In genomic region chr5:154428208-154428607, GRCh38 we compare ENCODE assay signal across 32 cellular contexts. TPM values are rescaled to one million over a fixed set of nuclear protein-coding genes. Genes with fewer than 3 reads are reported as not detected.
"Had no signal": no experiment of that assay in that cellular context is flagged by ENCODE, and none has a peak within 500 bp of the region (broad histone marks: within the 10 kb centered on the region; RNA-seq: fewer than 3 reads in every experiment).

No MANE protein-coding gene starts in this region.

- FAIRE-seq: urothelium cell line had no signal

- H3K4me3 ChIP-seq: stomach, suprapubic skin, testis, thoracic aorta, thyroid gland, tibial artery, tibial nerve, transverse colon, upper lobe of left lung, upper lobe of right lung, uterus, vagina had no signal

- H3K36me3 ChIP-seq: thoracic aorta, thyroid gland, tibial artery, transverse colon, upper lobe of left lung, upper lobe of right lung, uterus, vagina had no signal

- DNase-seq: stimulated activated CD4-positive, alpha-beta T cell treated with anti-CD3 and anti-CD28 coated beads, Interleukin-2, amount 100 ng/mL, for 48 hours; stimulated activated CD4-positive, alpha-beta T cell treated with anti-CD3 and anti-CD28 coated beads, Interleukin-4, amount 100 ng/mL, for 1 hour; stimulated activated CD4-positive, alpha-beta T cell treated with anti-CD3 and anti-CD28 coated beads, Interleukin-4, amount 100 ng/mL, for 24 hours; stimulated activated CD4-positive, alpha-beta T cell treated with anti-CD3 and anti-CD28 coated beads, Interleukin-4, amount 100 ng/mL, for 4 hours; stimulated activated CD8-positive, alpha-beta memory T cell treated with anti-CD3 and anti-CD28 coated beads, Interleukin-4, amount 100 ng/mL, for 48 hours; stimulated activated naive B cell treated with anti-CD40 and anti-IgM and Interleukin-4, amounts not matched to agents 10 μg/mL and 1 μg/mL and 100 μg/mL, for 72 hours; stimulated activated naive CD4-positive, alpha-beta T cell; stimulated activated naive CD4-positive, alpha-beta T cell treated with Interleukin-2 at 50 U/mL for 16 hours; stimulated activated naive CD8-positive, alpha-beta T cell treated with anti-CD3 and anti-CD28 coated beads, Interleukin-15, amount 100 ng/mL, for 72 hours; stimulated activated naive CD8-positive, alpha-beta T cell treated with anti-CD3 and anti-CD28 coated beads, Interleukin-15, Interleukin-2, amounts not matched to agents 100 U/mL and 50 U/mL, for 24 hours; stomach; substantia nigra; testis; thyroid gland; tibial artery; transverse colon; trophoblast cell; upper lobe of left lung; upper lobe of right lung; uterus had no signal

- H3K27me3 Mint-ChIP-seq: stimulated activated memory B cell treated with anti-CD40 and anti-IgM and Interleukin-4, amounts not matched to agents 10 μg/mL and 1 μg/mL and 100 μg/mL, for 72 hours; stimulated activated naive B cell treated with anti-CD40 and anti-IgM and Interleukin-4, amounts not matched to agents 10 μg/mL and 1 μg/mL and 100 μg/mL, for 72 hours; stimulated activated naive CD8-positive, alpha-beta T cell treated with anti-CD3 and anti-CD28 coated beads, Interleukin-15, amount 100 ng/mL, for 72 hours; stimulated activated naive CD8-positive, alpha-beta T cell treated with anti-CD3 and anti-CD28 coated beads, Interleukin-15, Interleukin-2, amounts not matched to agents 100 ng/mL and 50 ng/mL, for 24 hours; type B pancreatic cell had no signal

- H3K9me3 Mint-ChIP-seq: stimulated activated effector memory CD8-positive, alpha-beta T cell treated with anti-CD3 and anti-CD28 coated beads, Interleukin-12 subunit alpha, Interleukin-12 subunit beta, amount 100 ng/mL, for 72 hours; stimulated activated naive CD8-positive, alpha-beta T cell treated with anti-CD3 and anti-CD28 coated beads, Interleukin-15, amount 100 ng/mL, for 72 hours; type B pancreatic cell had no signal

- H3K9me3 ChIP-seq: stomach, suprapubic skin, testis, thoracic aorta, thyroid gland, tibial artery, upper lobe of left lung, upper lobe of right lung, uterus, vagina had no signal

- ATAC-seq: stimulated activated effector memory CD8-positive, alpha-beta T cell treated with anti-CD3 and anti-CD28 coated beads, Interleukin-12 subunit alpha, Interleukin-12 subunit beta, amount 100 ng/mL, for 72 hours; stimulated activated memory B cell treated with anti-CD40 and anti-IgM and Interleukin-4, amounts not matched to agents 10 μg/mL and 1 μg/mL and 100 μg/mL, for 72 hours; stimulated activated naive B cell treated with anti-CD40 and anti-IgM and Interleukin-4, amounts not matched to agents 10 μg/mL and 1 μg/mL and 100 μg/mL, for 72 hours; stimulated activated naive CD8-positive, alpha-beta T cell treated with anti-CD3 and anti-CD28 coated beads, Interleukin-15, amount 100 ng/mL, for 72 hours; stimulated activated naive CD8-positive, alpha-beta T cell treated with anti-CD3 and anti-CD28 coated beads, Interleukin-15, Interleukin-2, amounts not matched to agents 100 U/mL and 50 U/mL, for 24 hours; upper lobe of right lung had no signal

- H3K27ac Mint-ChIP-seq: stimulated activated effector memory CD8-positive, alpha-beta T cell treated with anti-CD3 and anti-CD28 coated beads, Interleukin-12 subunit alpha, Interleukin-12 subunit beta, amount 100 ng/mL, for 72 hours; stimulated activated memory B cell treated with anti-CD40 and anti-IgM and Interleukin-4, amounts not matched to agents 10 μg/mL and 1 μg/mL and 100 μg/mL, for 72 hours; stimulated activated naive B cell treated with anti-CD40 and anti-IgM and Interleukin-4, amounts not matched to agents 10 μg/mL and 1 μg/mL and 100 μg/mL, for 72 hours; stimulated activated naive CD8-positive, alpha-beta T cell treated with anti-CD3 and anti-CD28 coated beads, Interleukin-15, Interleukin-2, amounts not matched to agents 100 ng/mL and 50 ng/mL, for 24 hours; type B pancreatic cell had no signal

- H3K27me3 ChIP-seq: stomach, suprapubic skin, testis, thyroid gland, tibial artery, transverse colon, upper lobe of left lung, upper lobe of right lung, uterus, vagina had no signal

- H3K36me3 Mint-ChIP-seq: stimulated activated effector memory CD8-positive, alpha-beta T cell treated with anti-CD3 and anti-CD28 coated beads, Interleukin-12 subunit alpha, Interleukin-12 subunit beta, amount 100 ng/mL, for 72 hours had no signal

- H3K27ac ChIP-seq: stomach, suprapubic skin, testis, thoracic aorta, thyroid gland, tibial artery, tibial nerve, transverse colon, upper lobe of left lung, upper lobe of right lung, uterus, vagina had no signal

- H3K4me1 ChIP-seq: stomach, suprapubic skin, testis, thyroid gland, tibial artery, tibial nerve, transverse colon, upper lobe of left lung, upper lobe of right lung, uterus, vagina had no signal

- H3K4me3 Mint-ChIP-seq: stimulated activated effector memory CD8-positive, alpha-beta T cell treated with anti-CD3 and anti-CD28 coated beads, Interleukin-12 subunit alpha, Interleukin-12 subunit beta, amount 100 ng/mL, for 72 hours; stimulated activated memory B cell treated with anti-CD40 and anti-IgM and Interleukin-4, amounts not matched to agents 10 μg/mL and 1 μg/mL and 100 μg/mL, for 72 hours; stimulated activated naive B cell treated with anti-CD40 and anti-IgM and Interleukin-4, amounts not matched to agents 10 μg/mL and 1 μg/mL and 100 μg/mL, for 72 hours; stimulated activated naive CD8-positive, alpha-beta T cell treated with anti-CD3 and anti-CD28 coated beads, Interleukin-15, amount 100 ng/mL, for 72 hours; stimulated activated naive CD8-positive, alpha-beta T cell treated with anti-CD3 and anti-CD28 coated beads, Interleukin-15, Interleukin-2, amounts not matched to agents 100 ng/mL and 50 ng/mL, for 24 hours; type B pancreatic cell had no signal

RNA-seq across cellular contexts. Expression of gene HAND1, which starts 49.8 kb away (rescaled TPM):
- total RNA-seq: subcutaneous adipose tissue, suprapubic skin, temporal lobe, testis, thoracic aorta, thyroid gland, tibial nerve, upper lobe of right lung, ureter, vagina had no signal
- polyA plus RNA-seq: stomach had no signal
